8 cellular contexts compared by ENCODE assay signal in genomic region chr13:39037880-39038568, GRCh38. TPM values are rescaled to one million over a fixed set of nuclear protein-coding genes. Genes with fewer than 3 reads are reported as not detected.
A peak's percentile ranks its signal among the peaks of the same experiment; 100 is the strongest.
DNase-seq lines count a peak whose midpoint lies in the region; ATAC-seq, FAIRE-seq and TF ChIP-seq lines count a peak whose summit lies in the region.

NHLRC3 (plus strand) TSS chr13:39038456; CDS start chr13:39038640, 184 bp downstream.
PROSER1 (minus strand) TSS chr13:39038089; CDS start chr13:39037242, 847 bp downstream.

- DNase-seq in EH (ENCODE audit: low read depth) (peak; percentile 97), H54 (ENCODE audit: insufficient read length, low spot score) (peak; percentile 50), M059J (ENCODE audit: low read depth) (peak; percentile 81), SIG-M5 treated with dmso at 0.1 percent for 504 hours (lab: John Stamatoyannopoulos, UW; ENCODE audit: unreplicated experiment) (peak; percentile 93), foreskin keratinocyte (peak; percentile 79 to 89), neural progenitor cell (ENCODE audit: low spot score) (peak; percentile 94), stromal cell of bone marrow (ENCODE audit: low read depth) (peak; percentile 89)
- peak; percentile 77 for DNase-seq in activated gamma-delta T cell treated with anti-CD3 and anti-CD28 coated beads, Interleukin-2, amount 50 U/mL, for 16 hours (ENCODE audit: low read depth)

- no peaks in the 10 kb centered on the region for H3K9me3 Mint-ChIP-seq in neural progenitor cell

- H3K27ac ChIP-seq in foreskin keratinocyte (peak within 1 kb of the TSS; percentile 79), neural progenitor cell (peak within 1 kb of the TSS; percentile 90)

- H3K4me3 Mint-ChIP-seq in neural progenitor cell: peak within 1 kb of the TSS; percentile 93

- H3K4me1 ChIP-seq in foreskin keratinocyte: peaks cover 8% of the 10 kb centered on the region
- peaks cover 30% of the 10 kb centered on the region for H3K4me1 ChIP-seq in neural progenitor cell

- TF ChIP-seq POLR2A in H54 (IDR thresholded peaks at IDR 0.05; ENCODE audit: low read depth, low read length): peak; percentile 46

- peaks cover 71% of the 10 kb centered on the region for H3K79me2 ChIP-seq in neural progenitor cell (ENCODE audit: low read depth)

- peak within 1 kb of the TSS; percentile 78 for H3K9ac ChIP-seq in neural progenitor cell

- peak within 1 kb of the TSS; percentile 100 for H3K27ac Mint-ChIP-seq in neural progenitor cell

- H3K9me3 ChIP-seq in neural progenitor cell (ENCODE audit: low read depth): no peaks in the 10 kb centered on the region

- peak within 1 kb of the TSS; percentile 94 for H3K4me3 ChIP-seq in neural progenitor cell

- peaks cover 3% of the 10 kb centered on the region for H3K36me3 ChIP-seq in neural progenitor cell

- peak; percentile 62 for FAIRE-seq in H54 (lab: Jason Lieb, UNC)

- peak within 1 kb of the TSS; percentile 94 for H2AFZ ChIP-seq in neural progenitor cell (replicated peaks)

- TF ChIP-seq CTCF in foreskin keratinocyte (conservative IDR thresholded peaks at IDR 0.05): no peak
- TF ChIP-seq CTCF in neural progenitor cell (IDR thresholded peaks at IDR 0.05): no peak

- peaks cover 5% of the 10 kb centered on the region for H3K27me3 Mint-ChIP-seq in neural progenitor cell (ENCODE audit: insufficient read depth, low read depth)

- no peaks in the 10 kb centered on the region for H3F3A ChIP-seq in neural progenitor cell (ENCODE audit: low read depth)

- H4K20me1 ChIP-seq in neural progenitor cell (ENCODE audit: low read depth): peaks cover 43% of the 10 kb centered on the region

- peak within 1 kb of the TSS; percentile 97 for H3K4me2 ChIP-seq in neural progenitor cell

- no peaks in the 10 kb centered on the region for H3K36me3 Mint-ChIP-seq in neural progenitor cell

- peak; percentile 92 for ATAC-seq in foreskin keratinocyte

- H3K4me1 Mint-ChIP-seq in neural progenitor cell: peaks cover 42% of the 10 kb centered on the region

- H3K27me3 ChIP-seq in foreskin keratinocyte (no peaks in the 10 kb centered on the region), neural progenitor cell (no peaks in the 10 kb centered on the region)

RNA-seq across cellular contexts. Expression of gene NHLRC3, which starts in this region (rescaled TPM):
- total RNA-seq in M059J (2014; rRNA removed; shearing (Covaris generic)): 7.6 and 11.2 TPM in 2 replicates
- 8.3 and 9.0 TPM in 2 replicates for total RNA-seq in foreskin keratinocyte
- polyA plus RNA-seq in foreskin keratinocyte: 3.7 TPM in 2 replicates
- total RNA-seq in neural progenitor cell (ENCODE audit: low replicate concordance): 29.0 and 42.5 TPM in 2 replicates

RNA-seq across cellular contexts. Expression of gene PROSER1, which starts in this region (rescaled TPM):
- total RNA-seq in M059J (2014; rRNA removed; shearing (Covaris generic)): 11.0 and 14.0 TPM in 2 replicates
- total RNA-seq in foreskin keratinocyte (18.2 and 20.1 TPM in 2 replicates), neural progenitor cell (ENCODE audit: low replicate concordance) (44.4 and 72.0 TPM in 2 replicates)
- polyA plus RNA-seq in foreskin keratinocyte: 12.0 and 12.3 TPM in 2 replicates

Comparison
In these comparisons a context has a peak if more than half of its experiments do, and no peak if none do; other contexts are left out.
1. Peak in every context shown above with its lines: DNase-seq, ATAC-seq, H3K4me3 ChIP-seq and H3K27ac ChIP-seq.